Comparison of ENCODE assay signal across 12 cellular contexts in genomic region chr10:5442990-5443370, GRCh38. TPM values are rescaled to one million over a fixed set of nuclear protein-coding genes. Genes with fewer than 3 reads are reported as not detected.
DNase-seq lines count a peak whose midpoint lies in the region; ATAC-seq and FAIRE-seq lines count a peak whose summit lies in the region.
"Had no signal": no experiment of that assay in that cellular context is flagged by ENCODE, and none has a peak within 500 bp of the region (broad histone marks: within the 10 kb centered on the region; RNA-seq: fewer than 3 reads in every experiment).

No MANE protein-coding gene starts in this region.

- H3K79me1 ChIP-seq in trophoblast cell (ENCODE audit: low read length): peaks cover 7% of the 10 kb centered on the region

- H3K36me3 ChIP-seq in trophoblast cell (ENCODE audit: control insufficient read depth in 1 of 2, insufficient read depth in 2 of 2, low read length in 2 of 2): peaks cover 0 to 2% of the 10 kb centered on the region in 2 experiments

- DNase-seq in trophoblast cell (no peak), RCC 7860 (ENCODE audit: low spot score) (no peak), ecto neural progenitor cell (ENCODE audit: low spot score) (no peak), NCI-H524 treated with DMSO at 0.1 percent for 48 hours (lab: John Stamatoyannopoulos, UW) (no peak)
- DNase-seq: activated CD4-positive, alpha-beta T cell treated with anti-CD3 and anti-CD28 coated beads for 4 hours; activated naive CD4-positive, alpha-beta T cell treated with anti-CD3 and anti-CD28 coated beads, Interleukin-2, amount 10 ng/mL, durations not matched to agents 7 days and 5 days; naive B cell had no signal

- H3K14ac ChIP-seq in trophoblast cell (ENCODE audit: low read length): no peak overlapping the region

- peak; percentile 22 for ATAC-seq in GM19328 (IDR thresholded peaks at IDR 0.05; ENCODE audit: unreplicated experiment)
- peak; percentile 13 for ATAC-seq in HG02623 (IDR thresholded peaks at IDR 0.05; ENCODE audit: unreplicated experiment)
- ATAC-seq in HG03442 (IDR thresholded peaks at IDR 0.05; ENCODE audit: unreplicated experiment): peak; percentile 14

- H4K8ac ChIP-seq in trophoblast cell (ENCODE audit: low read depth, low read length): no peak overlapping the region

- WGBS in trophoblast cell (ENCODE audit: extremely low coverage, insufficient coverage, insufficient read length): no CpG with 5 or more reads among the region's 1 CpG

- peak overlapping the region; percentile 14 for H3K4ac ChIP-seq in trophoblast cell (ENCODE audit: low read depth, low read length)

- no peak for FAIRE-seq in RCC 7860 (lab: Jason Lieb, UNC)
- FAIRE-seq: islet of Langerhans had no signal

- H3K4me3 ChIP-seq in trophoblast cell (ENCODE audit: low read depth, low read length): no peak overlapping the region

- H3K9me3 ChIP-seq in trophoblast cell (ENCODE audit: insufficient read depth, low read depth, low read length): no peaks in the 10 kb centered on the region

- no peak overlapping the region for H2AK5ac ChIP-seq in trophoblast cell (ENCODE audit: low read length)

- no peak overlapping the region for H3K9ac ChIP-seq in trophoblast cell (ENCODE audit: low read length)

- no peak overlapping the region for H2BK5ac ChIP-seq in trophoblast cell (ENCODE audit: low read depth, low read length, poor library complexity)

- H3K4me2 ChIP-seq in trophoblast cell (ENCODE audit: low read length): no peak overlapping the region

- no peak overlapping the region for H2AFZ ChIP-seq in trophoblast cell (ENCODE audit: insufficient read depth, low read length, poor library complexity)

- H3K79me2 ChIP-seq in trophoblast cell (ENCODE audit: control insufficient read depth, insufficient read depth, low read length, poor library complexity): peaks cover 5% of the 10 kb centered on the region

- no peak overlapping the region for H4K91ac ChIP-seq in trophoblast cell (ENCODE audit: low read depth, low read length)

- no peak overlapping the region for H3K23ac ChIP-seq in trophoblast cell (ENCODE audit: low read length)

- H2BK120ac ChIP-seq in trophoblast cell (ENCODE audit: insufficient read depth, low read length, poor library complexity): no peak overlapping the region

- no peak overlapping the region for H2BK12ac ChIP-seq in trophoblast cell (ENCODE audit: low read length)

- no peaks in the 10 kb centered on the region for H3K4me1 ChIP-seq in trophoblast cell (ENCODE audit: control insufficient read depth in 1 of 2, insufficient read depth in 2 of 2, low read length in 2 of 2)

- H3K27ac ChIP-seq in trophoblast cell (ENCODE audit: low read depth, low read length): no peak overlapping the region

- no peak overlapping the region for H4K12ac ChIP-seq in trophoblast cell (ENCODE audit: low read depth, low read length)

- no peak overlapping the region for H3K18ac ChIP-seq in trophoblast cell (ENCODE audit: low read length)

- no peaks in the 10 kb centered on the region for H3K27me3 ChIP-seq in trophoblast cell (ENCODE audit: insufficient read depth, low read length)

RNA-seq across cellular contexts. Expression of gene NET1, which starts 30.6 kb away (rescaled TPM):
- 234 and 252 TPM in 2 replicates for polyA plus RNA-seq in trophoblast cell (2013)

RNA-seq across cellular contexts. Expression of gene TUBAL3, which starts 38.4 kb away (rescaled TPM):
- 0.67 and 0.74 TPM in 2 replicates for polyA plus RNA-seq in trophoblast cell (2013)
- polyA plus RNA-seq: fibroblast of lung had no signal

RNA-seq across cellular contexts. Expression of gene CALML5, which starts 56.4 kb away (rescaled TPM):
- 0.07 and 0.14 TPM in 2 replicates for polyA plus RNA-seq in trophoblast cell (2013)
- polyA plus RNA-seq: fibroblast of lung had no signal
